In genomic region chr7:131105803-131106680, GRCh38 we compare ENCODE assay signal across 8 cellular contexts.
DNase-seq lines count a peak whose midpoint lies in the region; ATAC-seq and TF ChIP-seq lines count a peak whose summit lies in the region.

No MANE protein-coding gene starts in this region.

- under 1% methylated on average over 108 of the region's 108 CpGs for WGBS in liver

- peaks cover 2 to 43% (median 25%) of the 10 kb centered on the region in 4 donors for H3K4me1 ChIP-seq in liver (ENCODE audit: control insufficient read depth in 4 of 4, insufficient read depth in 4 of 4, low read length in 3 of 4)

- peak overlapping the region; percentile 99 to 100 for H3K27ac ChIP-seq in liver (ENCODE audit: low read depth in 1 of 2, low read length in 2 of 2)

- TF ChIP-seq CTCF in liver (IDR thresholded peaks at IDR 0.05; ENCODE audit: low read depth, low read length, missing input control): no peak

- peak overlapping the region; percentile 93 to 98 (median 95) for H3K4me3 ChIP-seq in liver (ENCODE audit: low read depth in 1 of 3, low read length in 3 of 3)

- peak overlapping the region; percentile 99 for H3K27ac Mint-ChIP-seq in activated CD4-positive, alpha-beta T cell treated with anti-CD3 and anti-CD28 coated beads, Interleukin-2, amount 10 ng/mL, durations not matched to agents 24 days and 14 days

- peak; percentile 38 for DNase-seq in NCI-H2029 (lab: John Stamatoyannopoulos, UW)
- DNase-seq in NCI-H2029 treated with DMSO at 0.1 percent for 48 hours (lab: John Stamatoyannopoulos, UW): no peak
- peak; percentile 53 for DNase-seq in NCI-H2171 treated with DMSO at 0.1 percent for 48 hours (lab: John Stamatoyannopoulos, UW)
- peak; percentile 95 for DNase-seq in activated CD4-positive, alpha-beta T cell treated with anti-CD3 and anti-CD28 coated beads, Interleukin-2, amount 10 ng/mL, durations not matched to agents 24 days and 14 days
- DNase-seq in cortex of kidney (lab: John Stamatoyannopoulos, UW): peak; percentile 17
- DNase-seq in stimulated activated CD4-positive, alpha-beta T cell treated with anti-CD3 and anti-CD28 coated beads, Interleukin-4, amount 100 ng/mL, for 24 hours: peak; percentile 77

- no peaks in the 10 kb centered on the region for H3K27me3 ChIP-seq in liver (ENCODE audit: control insufficient read depth in 4 of 4, insufficient read depth in 4 of 4, low read length in 3 of 4)

- peaks cover 0 to 11% (median 4%) of the 10 kb centered on the region in 4 donors for H3K36me3 ChIP-seq in liver (ENCODE audit: control insufficient read depth in 4 of 4, insufficient read depth in 3 of 4, low read depth in 1 of 4, low read length in 3 of 4)

- no peaks in the 10 kb centered on the region for H3K9me3 ChIP-seq in liver (ENCODE audit: control insufficient read depth in 4 of 4, low read length in 3 of 4)

- H3K9me3 Mint-ChIP-seq in activated CD4-positive, alpha-beta T cell treated with anti-CD3 and anti-CD28 coated beads, Interleukin-2, amount 10 ng/mL, durations not matched to agents 24 days and 14 days: no peaks in the 10 kb centered on the region

- TF ChIP-seq RAD21 in liver (IDR thresholded peaks at IDR 0.05): no peak

- H3K36me3 Mint-ChIP-seq in activated CD4-positive, alpha-beta T cell treated with anti-CD3 and anti-CD28 coated beads, Interleukin-2, amount 10 ng/mL, durations not matched to agents 24 days and 14 days (ENCODE audit: low read depth): peaks cover 40% of the 10 kb centered on the region

- peaks cover 66% of the 10 kb centered on the region for H3K4me1 Mint-ChIP-seq in activated CD4-positive, alpha-beta T cell treated with anti-CD3 and anti-CD28 coated beads, Interleukin-2, amount 10 ng/mL, durations not matched to agents 24 days and 14 days

- peak overlapping the region; percentile 99 for H3K9ac ChIP-seq in liver (ENCODE audit: low read depth in 1 of 2, low read length in 2 of 2)

- H3K4me3 Mint-ChIP-seq in activated CD4-positive, alpha-beta T cell treated with anti-CD3 and anti-CD28 coated beads, Interleukin-2, amount 10 ng/mL, durations not matched to agents 24 days and 14 days: peak overlapping the region; percentile 94

- peak; percentile 29 for ATAC-seq in HG02840 (IDR thresholded peaks at IDR 0.05; ENCODE audit: low FRiP score, unreplicated experiment)

- no peaks in the 10 kb centered on the region for H3K27me3 Mint-ChIP-seq in activated CD4-positive, alpha-beta T cell treated with anti-CD3 and anti-CD28 coated beads, Interleukin-2, amount 10 ng/mL, durations not matched to agents 24 days and 14 days

- intact Hi-C loops in activated CD4-positive, alpha-beta T cell treated with anti-CD3 and anti-CD28 coated beads, Interleukin-2, amount 10 ng/mL, durations not matched to agents 24 days and 14 days (cut with micrococcal nuclease): loop anchor here (2.0 to 5.0 kb wide), 7 partner anchors 37 to 1159 kb away; partner anchors contain the start of gene COPG2

TF ChIP-seq in liver, 16 proteins besides CTCF, POLR2A, EP300 and RAD21:
- TF ChIP-seq YY1 (IDR thresholded peaks at IDR 0.05) (peak; percentile 56), TAF1 (conservative IDR thresholded peaks at IDR 0.05) (peak; percentile 75), EGR1 (IDR thresholded peaks at IDR 0.05; ENCODE audit: low read depth in 2 of 2) (peak in 1 of 2 donors; percentile 23), FOXA2 (IDR thresholded peaks at IDR 0.05) (no peak), SP1 (IDR thresholded peaks at IDR 0.05) (peak; percentile 18)
